8 cellular contexts compared by ENCODE assay signal in genomic region chr12:12560587-12561304, GRCh38. TPM values are rescaled to one million over a fixed set of nuclear protein-coding genes. Genes with fewer than 3 reads are reported as not detected.
DNase-seq lines count a peak whose midpoint lies in the region; ATAC-seq and TF ChIP-seq lines count a peak whose summit lies in the region.

No MANE protein-coding gene starts in this region.

- H3K27ac ChIP-seq in WERI-Rb-1: peak overlapping the region; percentile 93

- peak overlapping the region; percentile 76 for H3K4me3 ChIP-seq in WERI-Rb-1 (ENCODE audit: low read depth, low read length)

- H3K9me3 ChIP-seq in WERI-Rb-1 (ENCODE audit: severe bottlenecking): peaks cover 5% of the 10 kb centered on the region

- H3K36me3 ChIP-seq in WERI-Rb-1: no peaks in the 10 kb centered on the region

- ATAC-seq in left lobe of liver: peak; percentile 53

- H3K27me3 ChIP-seq in WERI-Rb-1 (ENCODE audit: insufficient read depth, low read depth, severe bottlenecking): no peaks in the 10 kb centered on the region

- no peak for TF ChIP-seq CTCF in WERI-Rb-1 (IDR thresholded peaks at IDR 0.05; ENCODE audit: low read depth, low read length)

- peak; percentile 24 for DNase-seq in NK-92 treated with Interleukin-12 subunit alpha and Interleukin-12 subunit beta, amount 100 ng/mL, for 24 hours (lab: John Stamatoyannopoulos, UW)
- DNase-seq in NK-92 (lab: John Stamatoyannopoulos, UW; ENCODE audit: unreplicated experiment) (no peak), NCI-H1048 (lab: John Stamatoyannopoulos, UW) (peak; percentile 14), WERI-Rb-1 (peak; percentile 16), cerebellum (ENCODE audit: low spot score) (peak; percentile 49), left lobe of liver (ENCODE audit: low spot score) (peak; percentile 70), iPS-NIHi7 (ENCODE audit: extremely low spot score) (no peak)
- peak in 2 of 3 donors; percentile 6 to 34 for DNase-seq in stimulated activated CD4-positive, alpha-beta T cell treated with anti-CD3 and anti-CD28 coated beads, TNF-alpha, amount 100 ng/mL, for 1 hour (ENCODE audit: low read depth in 3 of 3, low spot score in 1 of 3)

RNA-seq across cellular contexts. Expression of gene DUSP16, which starts 1.9 kb away (rescaled TPM):
- 15.9 TPM for total RNA-seq in cerebellum
- 46.2 TPM for total RNA-seq in left lobe of liver

RNA-seq across cellular contexts. Expression of gene CREBL2, which starts 50.9 kb away (rescaled TPM):
- total RNA-seq in cerebellum: 30.8 TPM
- 23.3 TPM for total RNA-seq in left lobe of liver

Comparison
In these comparisons a context has a peak if more than half of its experiments do, and no peak if none do; other contexts are left out.
1. DNase-seq: peak in NK-92 treated with Interleukin-12 subunit alpha and Interleukin-12 subunit beta, amount 100 ng/mL, for 24 hours (single experiment), NCI-H1048 (single experiment), WERI-Rb-1 (single experiment), cerebellum (single experiment), left lobe of liver (single experiment) and stimulated activated CD4-positive, alpha-beta T cell treated with anti-CD3 and anti-CD28 coated beads, TNF-alpha, amount 100 ng/mL, for 1 hour (2 of 3); none in NK-92 (single experiment) and iPS-NIHi7 (single experiment).